1 cellular context compared by ENCODE assay signal in genomic region chr6:34425498-34426410, GRCh38.
TF ChIP-seq lines count a peak whose summit lies in the region.

Gene RPS10, minus strand, starts transcription at chr6:34426069. Its CDS starts 848 bp downstream, at chr6:34425221.

TF ChIP-seq in K562, 482 proteins besides CTCF, POLR2A, EP300 and RAD21 (continued from another document and continues in another):
- TF ChIP-seq ZBTB26 (CRISPR knock-in tag; IDR thresholded peaks at IDR 0.05) (0 out of 2 replicates have a peak, but pooled peaks have one; percentile 61), CHD7 (IDR thresholded peaks at IDR 0.05; ENCODE audit: low read depth, low read length) (no peak), ESRRA (IDR thresholded peaks at IDR 0.05; ENCODE audit: borderline replicate concordance, low read depth) (peak; percentile 78; the same call in 1 of the 2 replicates), KAT7 (CRISPR knock-in tag; IDR thresholded peaks at IDR 0.05; ENCODE audit: borderline replicate concordance) (no peak; the same call in 1 of the 2 replicates), ZFP1 (CRISPR knock-in tag; IDR thresholded peaks at IDR 0.05) (no peak), MTA1 (IDR thresholded peaks at IDR 0.05; ENCODE audit: borderline replicate concordance) (no peak; the same call in 1 of the 2 replicates), ASH1L (IDR thresholded peaks at IDR 0.05; ENCODE audit: borderline replicate concordance, low read depth, partially characterized antibody) (no peak), NFRKB (IDR thresholded peaks at IDR 0.05; ENCODE audit: low read depth) (peak; percentile 92), ZNF512 (tag; IDR thresholded peaks at IDR 0.05) (no peak), ZNF639 (CRISPR knock-in tag; conservative IDR thresholded peaks at IDR 0.05 in 1 of 2, IDR thresholded peaks at IDR 0.05 in 1 of 2) (peak in 1 of 2 experiments; percentile 24; a peak in 1 of 4 replicates), ARID3A (IDR thresholded peaks at IDR 0.05; ENCODE audit: borderline replicate concordance, low read depth, low read length) (no peak), SUPT5H (IDR thresholded peaks at IDR 0.05) (peak; percentile 99), HMGXB4 (CRISPR knock-in tag; IDR thresholded peaks at IDR 0.05) (0 out of 2 replicates have a peak, but pooled peaks have one; percentile 33), FOSL1 (tag; conservative IDR thresholded peaks at IDR 0.05) (peak; percentile 33; the same call in 1 of the 2 replicates), NR2F6 (CRISPR knock-in tag; IDR thresholded peaks at IDR 0.05) (peak; percentile 34; the same call in 1 of the 2 replicates), KLF10 (CRISPR knock-in tag; IDR thresholded peaks at IDR 0.05) (no peak), E4F1 (CRISPR knock-in tag; IDR thresholded peaks at IDR 0.05; ENCODE audit: borderline replicate concordance) (peak; percentile 39; the same call in 1 of the 2 replicates), SOX6 (IDR thresholded peaks at IDR 0.05) (peak; percentile 64), HSF4 (CRISPR knock-in tag; IDR thresholded peaks at IDR 0.05; ENCODE audit: borderline replicate concordance) (no peak), MEF2A (IDR thresholded peaks at IDR 0.05; ENCODE audit: control insufficient read depth, low read depth, low read length) (no peak), TCFL5 (CRISPR knock-in tag; conservative IDR thresholded peaks at IDR 0.05) (no peak), POLR2B (IDR thresholded peaks at IDR 0.05; ENCODE audit: low read depth, partially characterized antibody) (peak; percentile 99), ZNF280A (IDR thresholded peaks at IDR 0.05; ENCODE audit: low read depth, partially characterized antibody) (no peak), ETS2 (tag; IDR thresholded peaks at IDR 0.05; ENCODE audit: borderline replicate concordance, poor library complexity, severe bottlenecking) (no peak), ATF7 (IDR thresholded peaks at IDR 0.05) (peak; percentile 83), CCNT2 (IDR thresholded peaks at IDR 0.05; ENCODE audit: borderline replicate concordance, extremely low read depth, insufficient read length, low read depth, low read length) (peak; percentile 61), SRSF7 (optimal IDR thresholded peaks at IDR 0.05; ENCODE audit: low read depth, low read length) (no peak), POLR2AphosphoS2 (IDR thresholded peaks at IDR 0.05; ENCODE audit: low read length) (peak; percentile 90; the same call in 1 of the 2 replicates), POLR3A (IDR thresholded peaks at IDR 0.05; ENCODE audit: borderline replicate concordance, extremely low read depth, insufficient read depth, insufficient read length) (no peak), ZNF717 (CRISPR knock-in tag; IDR thresholded peaks at IDR 0.05) (0 out of 2 replicates have a peak, but pooled peaks have one; percentile 20), TEAD1 (CRISPR knock-in tag; IDR thresholded peaks at IDR 0.05) (peak in 1 of 2 experiments; percentile 89; a peak in 2 of 4 replicates), DACH1 (IDR thresholded peaks at IDR 0.05; ENCODE audit: partially characterized antibody) (peak; percentile 39), SMAD1 (IDR thresholded peaks at IDR 0.05; ENCODE audit: low read depth, low read length, partially characterized antibody) (peak; percentile 66), EHMT2 (IDR thresholded peaks at IDR 0.05) (no peak)
